Comparison of ENCODE assay signal across 29 cellular contexts in the genomic region with DNA sequence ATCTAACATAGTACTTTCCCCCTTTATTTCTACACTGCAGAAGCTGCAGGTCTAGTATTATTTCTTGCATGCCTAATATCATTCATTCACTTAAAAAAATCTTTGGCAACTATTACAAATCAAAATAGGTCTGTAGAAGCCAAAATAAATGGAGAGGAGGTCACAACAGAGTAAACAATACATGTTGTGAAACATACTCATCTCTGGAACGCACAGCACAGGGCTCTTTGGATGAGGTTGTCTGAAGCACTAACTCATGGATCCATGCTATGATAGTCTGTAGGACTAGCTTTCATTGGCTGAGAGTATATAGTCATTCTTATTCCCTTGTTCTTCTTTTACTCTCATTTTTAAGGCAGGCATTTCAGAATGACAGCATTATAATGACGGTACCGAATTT.
"Had no signal": no experiment of that assay in that cellular context is flagged by ENCODE, and none has a peak within 500 bp of the region (broad histone marks: within the 10 kb centered on the region; RNA-seq: fewer than 3 reads in every experiment).

No MANE protein-coding gene starts in this region.

- H3K27me3 ChIP-seq: ascending aorta, breast epithelium, cardiac muscle cell, esophagus muscularis mucosa, foreskin keratinocyte, gastrocnemius medialis had no signal

- H3K36me3 ChIP-seq: ascending aorta, breast epithelium, cardiac muscle cell, esophagus muscularis mucosa, gastrocnemius medialis had no signal

- DNase-seq: activated CD4-positive, alpha-beta memory T cell treated with anti-CD3 and anti-CD28 coated beads, Interleukin-2, amount 10 ng/mL, durations not matched to agents 7 days and 5 days; activated CD4-positive, alpha-beta T cell treated with anti-CD3 and anti-CD28 coated beads for 1 hour; activated CD4-positive, alpha-beta T cell treated with anti-CD3 and anti-CD28 coated beads for 4 hours; activated CD4-positive, alpha-beta T cell treated with anti-CD3 and anti-CD28 coated beads, Interleukin-2, amount 10 ng/mL, durations not matched to agents 7 days and 5 days; activated CD4-positive, alpha-beta T cell treated with anti-CD3 and anti-CD28 coated beads, Interleukin-2, amount 50 U/mL, for 4 hours; activated CD8-positive, alpha-beta memory T cell treated with anti-CD3 and anti-CD28 coated beads, Interleukin-2, amount 50 U/mL, for 48 hours; activated gamma-delta T cell; activated naive CD4-positive, alpha-beta T cell; activated naive CD4-positive, alpha-beta T cell treated with anti-CD3 and anti-CD28 coated beads, Interleukin-2, amount 10 ng/mL, durations not matched to agents 7 days and 5 days; activated naive CD8-positive, alpha-beta T cell treated with anti-CD3 and anti-CD28 coated beads, Interleukin-2, amount 10 ng/mL, durations not matched to agents 7 days and 5 days; activated T-cell treated with anti-CD3 and anti-CD28 coated beads for 4 hours; activated T-cell treated with anti-CD3 and anti-CD28 coated beads, Interleukin-2, amount 50 U/mL, for 24 hours; activated T-cell treated with anti-CD3 and anti-CD28 coated beads, Interleukin-2, amount 50 U/mL, for 72 hours; central memory CD4-positive, alpha-beta T cell; cerebellar nuclear complex; effector CD4-positive, alpha-beta T cell; effector memory CD8-positive, alpha-beta T cell; erythroblast; foreskin keratinocyte; gastrocnemius medialis; glutamatergic neuron; T-helper 2 cell had no signal

- H3K4me3 ChIP-seq: ascending aorta, breast epithelium, cardiac muscle cell, coronary artery, esophagus muscularis mucosa, gastrocnemius medialis had no signal

- ATAC-seq: activated naive CD4-positive, alpha-beta T cell treated with anti-CD3 and anti-CD28 coated beads, Interleukin-2, amount 50 U/mL, for 72 hours; activated T-cell treated with anti-CD3 and anti-CD28 coated beads, Interleukin-2, amount 50 U/mL, for 72 hours; effector memory CD8-positive, alpha-beta T cell; gastrocnemius medialis; WTC11 had no signal

- H3K27ac ChIP-seq: ascending aorta, breast epithelium, cardiac muscle cell, coronary artery, esophagus muscularis mucosa, foreskin keratinocyte, gastrocnemius medialis had no signal

- H3K9me3 ChIP-seq: ascending aorta, breast epithelium, esophagus muscularis mucosa, gastrocnemius medialis had no signal

- H3K4me1 ChIP-seq: breast epithelium, esophagus muscularis mucosa, gastrocnemius medialis had no signal
